Comparison of ENCODE assay signal across 6 cellular contexts in genomic region chr11:119055901-119056300, GRCh38. TPM values are rescaled to one million over a fixed set of nuclear protein-coding genes. Genes with fewer than 3 reads are reported as not detected.
DNase-seq lines count a peak whose midpoint lies in the region; TF ChIP-seq lines count a peak whose summit lies in the region.

No MANE protein-coding gene starts in this region.

- intact Hi-C loops in dorsolateral prefrontal cortex (cut with DNase I), result loop anchor here (2.0 to 5.0 kb wide), 3 partner anchors 39 to 59 kb away; partner anchors contain the start of genes CENATAC (in 1 of the 2), RPS25 (in 1 of the 2) and TRAPPC4 (in 1 of the 2)

- TF ChIP-seq CTCF in dorsolateral prefrontal cortex (IDR thresholded peaks at IDR 0.05 in 54 of 56, conservative IDR thresholded peaks at IDR 0.05 in 2 of 56; ENCODE audit: low read depth in 1 of 56, partially characterized antibody in 56 of 56) (no peak), progenitor cell of endocrine pancreas (IDR thresholded peaks at IDR 0.05; ENCODE audit: unreplicated experiment) (no peak)

- H3K27ac ChIP-seq in dorsolateral prefrontal cortex, result peak overlapping the region in 23 of 59 donors; percentile 33 to 95 (median 78)

- peak overlapping the region; percentile 50 to 99 (median 93) for H3K4me3 ChIP-seq in dorsolateral prefrontal cortex

- DNase-seq in COR-L47 (lab: John Stamatoyannopoulos, UW), result peak; percentile 14
- DNase-seq in MV-4-11 (lab: John Stamatoyannopoulos, UW), result peak; percentile 61
- no peak for DNase-seq in dorsolateral prefrontal cortex
- no peak for DNase-seq in progenitor cell of endocrine pancreas (ENCODE audit: low spot score, unreplicated experiment)
- no peak for DNase-seq in NCI-H510A (lab: John Stamatoyannopoulos, UW)
- no peak for DNase-seq in stimulated activated CD4-positive, alpha-beta T cell treated with anti-CD3 and anti-CD28 coated beads, Interleukin-4, amount 100 ng/mL, for 24 hours

- no peaks in the 10 kb centered on the region for H3K9me3 Mint-ChIP-seq in progenitor cell of endocrine pancreas (ENCODE audit: low read depth)

- H3K27me3 Mint-ChIP-seq in progenitor cell of endocrine pancreas, result no peaks in the 10 kb centered on the region

- H3K4me1 Mint-ChIP-seq in progenitor cell of endocrine pancreas (ENCODE audit: low read depth), result peaks cover 20% of the 10 kb centered on the region

- peaks cover 17% of the 10 kb centered on the region for H3K36me3 Mint-ChIP-seq in progenitor cell of endocrine pancreas (ENCODE audit: insufficient read depth)

- peak overlapping the region; percentile 83 for H3K4me3 Mint-ChIP-seq in progenitor cell of endocrine pancreas (ENCODE audit: low read depth)

- no peaks in the 10 kb centered on the region for H3K27me3 ChIP-seq in dorsolateral prefrontal cortex

- H3K27ac Mint-ChIP-seq in progenitor cell of endocrine pancreas, result peak overlapping the region; percentile 88

RNA-seq across cellular contexts. Expression of gene HYOU1, which starts 1.1 kb away (rescaled TPM):
- total RNA-seq in dorsolateral prefrontal cortex (100 to 1,000 TPM in 118 of 120 experiments, 10 to 100 TPM in 2; 94.9 to 199 (median 139) TPM), progenitor cell of endocrine pancreas (196 and 199 TPM in 2 replicates)

RNA-seq across cellular contexts. Expression of gene VPS11, which starts 11.7 kb away (rescaled TPM):
- 10 to 100 TPM; 33.3 to 65.7 (median 50.5) TPM for total RNA-seq in dorsolateral prefrontal cortex
- 36.3 and 37.2 TPM in 2 replicates for total RNA-seq in progenitor cell of endocrine pancreas

RNA-seq across cellular contexts. Expression of gene SLC37A4, which starts 25.2 kb away (rescaled TPM):
- 10 to 100 TPM in 100 of 120 experiments, 1 to 10 TPM in 20; 6.9 to 20.8 (median 12.6) TPM for total RNA-seq in dorsolateral prefrontal cortex
- 52.7 and 53.4 TPM in 2 replicates for total RNA-seq in progenitor cell of endocrine pancreas

RNA-seq across cellular contexts. Expression of gene HMBS, which starts 28.8 kb away (rescaled TPM):
- total RNA-seq in dorsolateral prefrontal cortex, result 10 to 100 TPM in 95 of 120 experiments, 1 to 10 TPM in 25; 6.8 to 18.6 (median 12.6) TPM
- total RNA-seq in progenitor cell of endocrine pancreas, result 39.0 and 39.8 TPM in 2 replicates

RNA-seq across cellular contexts. Expression of gene TRAPPC4, which starts 37.3 kb away (rescaled TPM):
- 10 to 100 TPM; 29.3 to 71.5 (median 49.7) TPM for total RNA-seq in dorsolateral prefrontal cortex
- total RNA-seq in progenitor cell of endocrine pancreas, result 60.3 and 60.7 TPM in 2 replicates

Comparison
In these comparisons a context has a peak if more than half of its experiments do, and no peak if none do; other contexts are left out.
1. DNase-seq: peak in COR-L47 (single experiment) and MV-4-11 (single experiment); none in dorsolateral prefrontal cortex (0 of 10), progenitor cell of endocrine pancreas (single experiment), NCI-H510A (single experiment) and stimulated activated CD4-positive, alpha-beta T cell treated with anti-CD3 and anti-CD28 coated beads, Interleukin-4, amount 100 ng/mL, for 24 hours (single experiment).